In the genomic region with DNA sequence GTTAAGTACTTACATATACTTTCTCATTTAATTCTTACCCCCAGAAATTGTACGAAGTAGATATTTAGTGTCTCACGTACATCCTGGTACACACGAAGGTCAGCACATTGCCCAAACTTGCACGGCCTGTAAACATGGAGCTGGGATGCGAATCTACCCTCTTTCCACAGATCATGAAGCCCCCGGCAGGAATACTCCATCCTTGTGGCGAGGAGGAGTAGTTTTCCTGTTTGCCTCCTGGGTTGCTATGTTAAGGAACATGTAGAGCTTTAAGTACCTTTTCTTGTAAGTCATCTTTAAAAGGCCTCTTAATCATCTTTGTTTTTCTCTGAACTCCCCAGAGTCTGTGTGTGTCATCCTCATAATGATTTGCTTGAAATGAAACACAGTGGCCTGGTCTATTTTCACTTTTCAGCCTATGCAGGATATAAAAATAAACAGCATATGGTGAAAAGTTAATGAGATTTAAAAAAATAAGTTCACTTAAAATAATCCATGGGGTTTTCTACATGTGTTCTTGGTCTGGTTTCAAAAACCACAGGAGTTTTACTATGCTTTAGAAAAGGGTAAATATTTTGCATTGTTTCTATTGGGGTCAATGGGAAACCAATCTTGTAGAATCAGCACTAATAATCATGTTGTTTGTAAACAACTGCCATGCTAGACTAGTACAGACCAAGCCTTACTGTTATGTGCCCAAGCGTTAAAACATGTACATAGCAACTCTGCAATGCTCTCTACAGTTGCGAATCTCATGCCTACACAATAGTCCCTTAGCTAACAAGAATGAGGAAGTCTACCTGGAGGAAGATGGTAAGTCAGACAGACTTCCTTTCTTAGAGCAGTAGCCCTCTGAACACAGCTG, we compare ENCODE assay signal across 11 cellular contexts. TPM values are rescaled to one million over a fixed set of nuclear protein-coding genes. Genes with fewer than 3 reads are reported as not detected.
A peak's percentile ranks its signal among the peaks of the same experiment; 100 is the strongest.
DNase-seq lines count a peak whose midpoint lies in the region; ATAC-seq and TF ChIP-seq lines count a peak whose summit lies in the region.
"Had no signal": no experiment of that assay in that cellular context is flagged by ENCODE, and none has a peak within 500 bp of the region (broad histone marks: within the 10 kb centered on the region; RNA-seq: fewer than 3 reads in every experiment).

No MANE protein-coding gene starts in this region.

- no peaks in the 10 kb centered on the region for H3K27me3 ChIP-seq in vagina

- no peak for TF ChIP-seq CTCF in NB4 (IDR thresholded peaks at IDR 0.05; ENCODE audit: low read depth, low read length)
- TF ChIP-seq CTCF in vagina (IDR thresholded peaks at IDR 0.05): no peak

- no peaks in the 10 kb centered on the region for H3K36me3 ChIP-seq in vagina

- no peaks in the 10 kb centered on the region for H3K4me1 ChIP-seq in vagina

- H3K4me3 Mint-ChIP-seq in stimulated activated effector memory CD8-positive, alpha-beta T cell treated with anti-CD3 and anti-CD28 coated beads, Interleukin-12 subunit alpha, Interleukin-12 subunit beta, amount 100 ng/mL, for 72 hours: no peak overlapping the region
- H3K4me3 Mint-ChIP-seq: dendritic cell treated with granulocyte-macrophage colony-stimulating factor and Interleukin-4, amounts not matched to agents 40 ng/mL and 50 ng/mL, for 4 days; T-cell had no signal

- no peaks in the 10 kb centered on the region for H3K9me3 Mint-ChIP-seq in stimulated activated effector memory CD8-positive, alpha-beta T cell treated with anti-CD3 and anti-CD28 coated beads, Interleukin-12 subunit alpha, Interleukin-12 subunit beta, amount 100 ng/mL, for 72 hours
- H3K9me3 Mint-ChIP-seq: dendritic cell treated with granulocyte-macrophage colony-stimulating factor and Interleukin-4, amounts not matched to agents 40 ng/mL and 50 ng/mL, for 4 days; T-cell had no signal

- H3K27ac Mint-ChIP-seq in stimulated activated effector memory CD8-positive, alpha-beta T cell treated with anti-CD3 and anti-CD28 coated beads, Interleukin-12 subunit alpha, Interleukin-12 subunit beta, amount 100 ng/mL, for 72 hours: no peak overlapping the region
- H3K27ac Mint-ChIP-seq: dendritic cell treated with granulocyte-macrophage colony-stimulating factor and Interleukin-4, amounts not matched to agents 40 ng/mL and 50 ng/mL, for 4 days; T-cell had no signal

- H3K27ac ChIP-seq in vagina: no peak overlapping the region

- intact Hi-C loops in vagina (cut with DNase I): no loop called here

- peak; percentile 60 to 74 for ATAC-seq in activated CD4-positive, CD25-positive, alpha-beta regulatory T cell treated with anti-CD3 and anti-CD28 coated beads, Interleukin-2, amount 50 U/mL, for 24 hours
- ATAC-seq in HG02840 (IDR thresholded peaks at IDR 0.05; ENCODE audit: low FRiP score, unreplicated experiment): peak; percentile 88
- ATAC-seq in stimulated activated effector memory CD8-positive, alpha-beta T cell treated with anti-CD3 and anti-CD28 coated beads, Interleukin-12 subunit alpha, Interleukin-12 subunit beta, amount 100 ng/mL, for 72 hours: peak; percentile 71

- H3K36me3 Mint-ChIP-seq in stimulated activated effector memory CD8-positive, alpha-beta T cell treated with anti-CD3 and anti-CD28 coated beads, Interleukin-12 subunit alpha, Interleukin-12 subunit beta, amount 100 ng/mL, for 72 hours: no peaks in the 10 kb centered on the region
- H3K36me3 Mint-ChIP-seq: T-cell had no signal

- peaks cover 5% of the 10 kb centered on the region for H3K4me1 Mint-ChIP-seq in stimulated activated effector memory CD8-positive, alpha-beta T cell treated with anti-CD3 and anti-CD28 coated beads, Interleukin-12 subunit alpha, Interleukin-12 subunit beta, amount 100 ng/mL, for 72 hours

- H3K4me3 ChIP-seq in NB4 (ENCODE audit: low read depth, low read length): no peak overlapping the region
- H3K4me3 ChIP-seq in vagina: no peak overlapping the region

- H3K9me3 ChIP-seq in vagina: no peaks in the 10 kb centered on the region

- no peak for DNase-seq in activated CD4-positive, CD25-positive, alpha-beta regulatory T cell treated with anti-CD3 and anti-CD28 coated beads, Interleukin-2, amount 50 U/mL, for 72 hours
- DNase-seq in NB4 (ENCODE audit: low read depth) (peak; percentile 39), vagina (ENCODE audit: extremely low spot score in 2 of 2) (no peak), NCI-H2081 treated with DMSO at 0.1 percent for 48 hours (lab: John Stamatoyannopoulos, UW) (no peak), HUDEP-2 (lab: John Stamatoyannopoulos, UW; ENCODE audit: unreplicated experiment in 76 of 76) (no peak)
- DNase-seq in stimulated activated effector memory CD8-positive, alpha-beta T cell treated with anti-CD3 and anti-CD28 coated beads, Interleukin-12 subunit alpha, Interleukin-12 subunit beta, amount 100 ng/mL, for 72 hours (ENCODE audit: low spot score in 2 of 2): no peak
- DNase-seq: ACHN, T-cell had no signal

- no peak for TF ChIP-seq POLR2A in NB4 (IDR thresholded peaks at IDR 0.05; ENCODE audit: extremely low read depth, insufficient read length)
- TF ChIP-seq POLR2A in vagina (IDR thresholded peaks at IDR 0.05): no peak

RNA-seq across cellular contexts. Expression of gene ARID1B, which starts 9.3 kb away (rescaled TPM):
- total RNA-seq in vagina: 141 TPM
